In the genomic region with DNA sequence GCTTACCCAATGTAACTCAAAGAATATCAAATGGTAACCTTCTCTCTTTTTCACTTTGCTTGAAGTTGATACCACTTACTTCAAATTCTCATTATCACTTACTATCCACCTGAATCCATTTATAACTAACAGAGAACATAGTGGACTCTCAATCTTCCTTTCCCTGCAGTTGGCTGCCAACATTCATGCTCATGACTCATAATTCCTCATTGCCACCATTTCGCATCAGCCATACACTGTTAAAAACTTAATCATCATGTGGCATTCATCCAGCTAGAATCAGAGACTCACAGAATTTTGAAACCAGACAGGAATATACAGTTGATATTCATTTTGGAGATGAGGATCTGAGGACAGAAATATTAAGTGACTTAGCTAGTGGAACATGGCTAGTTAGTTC, we compare ENCODE assay signal across 15 cellular contexts. TPM values are rescaled to one million over a fixed set of nuclear protein-coding genes. Genes with fewer than 3 reads are reported as not detected.
DNase-seq lines count a peak whose midpoint lies in the region; ATAC-seq lines count a peak whose summit lies in the region.
"Had no signal": no experiment of that assay in that cellular context is flagged by ENCODE, and none has a peak within 500 bp of the region (broad histone marks: within the 10 kb centered on the region; RNA-seq: fewer than 3 reads in every experiment).

No MANE protein-coding gene starts in this region.

- DNase-seq in A172 (ENCODE audit: low spot score) = peak; percentile 85
- peak; percentile 5 for DNase-seq in HK-2 (ENCODE audit: unreplicated experiment)
- DNase-seq in amniotic epithelial cell (ENCODE audit: low read depth) = peak; percentile 3
- peak; percentile 5 for DNase-seq in glomerular endothelial cell (ENCODE audit: extremely low read depth, low read depth, low spot score)
- DNase-seq in NCI-H187 treated with DMSO at 0.1 percent for 48 hours (lab: John Stamatoyannopoulos, UW) = no peak
- no peak for DNase-seq in COLO829 (ENCODE audit: low spot score)
- DNase-seq: activated CD8-positive, alpha-beta memory T cell treated with anti-CD3 and anti-CD28 coated beads, Interleukin-2, amount 50 U/mL, for 4 hours; activated naive CD8-positive, alpha-beta T cell treated with anti-CD3 and anti-CD28 coated beads, Interleukin-2, amount 10 ng/mL, durations not matched to agents 7 days and 5 days; NCI-H2171 treated with DMSO at 0.1 percent for 48 hours; OCI-M1; T-helper 1 cell had no signal

- ATAC-seq in HG03457 (IDR thresholded peaks at IDR 0.05; ENCODE audit: unreplicated experiment) = no peak
- ATAC-seq in HG02588 (IDR thresholded peaks at IDR 0.05; ENCODE audit: unreplicated experiment) = no peak

RNA-seq across cellular contexts. Expression of a gene that starts 56.8 kb away (rescaled TPM):
- 0.02 and 0.07 TPM in 2 replicates for total RNA-seq in A172 (2014; rRNA removed; shearing (Covaris generic))
- 0.18 TPM in 1 of 2 replicates, not detected in the other for total RNA-seq in glomerular endothelial cell
- total RNA-seq: chondrocyte, fibroblast of villous mesenchyme had no signal

Comparison
In these comparisons a context has a peak if more than half of its experiments do, and no peak if none do; other contexts are left out.
1. DNase-seq: peak in A172 (single experiment), HK-2 (single experiment), amniotic epithelial cell (single experiment) and glomerular endothelial cell (single experiment); none in NCI-H187 treated with DMSO at 0.1 percent for 48 hours (single experiment) and COLO829 (single experiment).